Comparison of ENCODE assay signal across 21 cellular contexts in the genomic region with DNA sequence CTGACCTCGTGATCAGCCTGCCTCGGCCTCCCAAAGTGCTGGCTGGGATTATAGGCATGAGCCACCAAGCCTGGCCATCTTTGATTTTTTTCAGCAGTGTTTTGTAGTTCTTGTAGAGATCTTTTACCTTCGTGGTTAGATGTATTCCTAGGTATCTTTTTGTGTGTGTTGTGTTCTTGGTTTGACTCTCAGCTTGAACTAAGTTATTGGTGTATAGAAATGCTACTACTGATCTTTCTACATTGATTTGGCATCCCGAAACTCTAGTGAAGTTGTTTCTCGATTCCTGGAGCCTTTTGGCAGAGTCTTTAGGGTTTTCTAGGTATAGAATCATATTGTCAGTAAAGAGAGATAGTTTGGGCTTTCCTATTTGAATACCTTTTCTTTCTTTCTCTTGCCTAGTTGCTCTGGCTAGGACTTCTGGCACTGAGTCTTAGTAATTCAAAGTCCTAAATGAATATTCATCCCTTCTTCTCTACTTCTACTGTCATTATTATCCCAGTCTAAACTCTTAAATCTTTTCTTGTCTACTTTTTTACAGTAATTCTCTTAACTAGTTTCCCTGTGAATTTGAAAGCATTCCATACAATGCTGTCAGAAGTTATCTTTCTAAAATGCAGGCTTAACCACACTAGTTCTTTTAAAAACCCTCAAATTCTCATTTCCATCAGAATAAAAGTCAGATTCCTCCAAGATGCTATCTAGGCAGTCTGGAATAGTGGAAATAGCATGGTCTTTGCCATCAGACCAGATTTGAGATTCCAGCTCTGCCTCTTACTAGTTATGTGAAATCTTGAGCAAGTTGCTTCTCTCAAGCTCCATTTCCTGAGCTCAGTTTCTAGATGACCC. TPM values are rescaled to one million over a fixed set of nuclear protein-coding genes. Genes with fewer than 3 reads are reported as not detected.
A peak's percentile ranks its signal among the peaks of the same experiment; 100 is the strongest.
DNase-seq lines count a peak whose midpoint lies in the region; ATAC-seq, FAIRE-seq and TF ChIP-seq lines count a peak whose summit lies in the region.
"Had no signal": no experiment of that assay in that cellular context is flagged by ENCODE, and none has a peak within 500 bp of the region (broad histone marks: within the 10 kb centered on the region; RNA-seq: fewer than 3 reads in every experiment).

No MANE protein-coding gene starts in this region.

- ATAC-seq in CD4-positive, alpha-beta T cell (ENCODE audit: poor library complexity), result no peak
- no peak for ATAC-seq in activated CD8-positive, alpha-beta T cell treated with anti-CD3 and anti-CD28 coated beads, Interleukin-2, amount 10 ng/mL, durations not matched to agents 7 days and 5 days
- ATAC-seq in naive B cell (ENCODE audit: low read depth in 2 of 2) (no peak), HG03175 (IDR thresholded peaks at IDR 0.05; ENCODE audit: unreplicated experiment) (no peak), GM19455 (IDR thresholded peaks at IDR 0.05; ENCODE audit: unreplicated experiment) (no peak)
- ATAC-seq: gastrocnemius medialis, left cardiac atrium had no signal

- H3K27ac ChIP-seq in CD4-positive, alpha-beta T cell (ENCODE audit: low read depth, low read length), result no peak overlapping the region
- H3K27ac ChIP-seq: cardiac muscle cell, GM23248, HL-60, neural progenitor cell, prostate gland, thoracic aorta had no signal

- no peaks in the 10 kb centered on the region for H3K9me3 Mint-ChIP-seq in CD4-positive, alpha-beta T cell
- H3K9me3 Mint-ChIP-seq in activated CD8-positive, alpha-beta T cell treated with anti-CD3 and anti-CD28 coated beads, Interleukin-2, amount 10 ng/mL, durations not matched to agents 7 days and 5 days (ENCODE audit: insufficient read depth), result no peaks in the 10 kb centered on the region
- peaks cover 0 to 4% (median 0%) of the 10 kb centered on the region in 7 donors for H3K9me3 Mint-ChIP-seq in naive B cell
- H3K9me3 Mint-ChIP-seq: neural progenitor cell had no signal

- no peak for TF ChIP-seq CTCF in CD4-positive, alpha-beta T cell (IDR thresholded peaks at IDR 0.05)

- no peaks in the 10 kb centered on the region for H3K27me3 ChIP-seq in CD4-positive, alpha-beta T cell (ENCODE audit: control insufficient read depth, insufficient read depth, low read length)
- H3K27me3 ChIP-seq: BE2C, cardiac muscle cell, gastrocnemius medialis, neural progenitor cell had no signal

- CTCF ChIA-PET in CD4-positive, alpha-beta T cell (lab: Charles Lee), result interaction anchor here (1.2 to 2.0 kb wide), 3 partner anchors 18 to 75 kb away, joined by 3 to 6 read pairs (median 5); no protein-coding TSS in a partner anchor
- CTCF ChIA-PET in activated CD8-positive, alpha-beta T cell treated with anti-CD3 and anti-CD28 coated beads, Interleukin-2, amount 10 ng/mL, durations not matched to agents 7 days and 5 days (lab: Charles Lee), result interaction anchor here (0.7 to 1.6 kb wide), 6 partner anchors 18 to 75 kb away, joined by 3 to 5 read pairs (median 3); a partner anchor contains a TSS

- peak overlapping the region; percentile 43 for H3K27ac Mint-ChIP-seq in CD4-positive, alpha-beta T cell
- H3K27ac Mint-ChIP-seq in activated CD8-positive, alpha-beta T cell treated with anti-CD3 and anti-CD28 coated beads, Interleukin-2, amount 10 ng/mL, durations not matched to agents 7 days and 5 days, result peak overlapping the region; percentile 17
- peak overlapping the region in 5 of 6 donors; percentile 33 to 81 (median 35) for H3K27ac Mint-ChIP-seq in naive B cell
- H3K27ac Mint-ChIP-seq: neural progenitor cell had no signal

- peaks cover 82% of the 10 kb centered on the region for H3K36me3 Mint-ChIP-seq in CD4-positive, alpha-beta T cell (ENCODE audit: low read depth)
- peaks cover 60% of the 10 kb centered on the region for H3K36me3 Mint-ChIP-seq in activated CD8-positive, alpha-beta T cell treated with anti-CD3 and anti-CD28 coated beads, Interleukin-2, amount 10 ng/mL, durations not matched to agents 7 days and 5 days (ENCODE audit: low read depth)
- H3K36me3 Mint-ChIP-seq in naive B cell, result peaks cover 44 to 47% of the 10 kb centered on the region in 2 donors

- POLR2A ChIA-PET in CD4-positive, alpha-beta T cell (lab: Charles Lee), result interaction anchor here (0.6 to 2.0 kb wide), 7 partner anchors 12 to 50 kb away, joined by 3 to 11 read pairs (median 3); a partner anchor contains a TSS
- POLR2A ChIA-PET in activated CD8-positive, alpha-beta T cell treated with anti-CD3 and anti-CD28 coated beads, Interleukin-2, amount 10 ng/mL, durations not matched to agents 7 days and 5 days (lab: Charles Lee), result interaction anchor here (0.7 to 1.2 kb wide), 3 partner anchors 13 to 51 kb away, joined by 3 to 7 read pairs (median 3); a partner anchor contains a TSS

- intact Hi-C loops in CD4-positive, alpha-beta T cell (cut with DNase I, micrococcal nuclease), result loop anchor here (10.0 kb wide), 2 partner anchors 166 to 356 kb away; no protein-coding TSS in a partner anchor

- no peak for DNase-seq in CD4-positive, alpha-beta T cell
- no peak for DNase-seq in GM18507 (ENCODE audit: extremely low spot score, insufficient read length, low read depth)
- DNase-seq in activated CD8-positive, alpha-beta T cell treated with anti-CD3 and anti-CD28 coated beads, Interleukin-2, amount 10 ng/mL, durations not matched to agents 7 days and 5 days, result no peak
- DNase-seq in naive B cell, result no peak
- DNase-seq in HTR-8/SVneo (ENCODE audit: insufficient read length, low spot score), result no peak
- DNase-seq: BE2C; gastrocnemius medialis; GM23248; left cardiac atrium; NCI-H1930; NCI-H446; small intestine; stimulated activated CD4-positive, alpha-beta T cell treated with anti-CD3 and anti-CD28 coated beads, Interleukin-4, amount 100 ng/mL, for 4 hours had no signal

- H3K4me1 Mint-ChIP-seq in CD4-positive, alpha-beta T cell (ENCODE audit: low read depth), result peaks cover 68% of the 10 kb centered on the region
- H3K4me1 Mint-ChIP-seq in activated CD8-positive, alpha-beta T cell treated with anti-CD3 and anti-CD28 coated beads, Interleukin-2, amount 10 ng/mL, durations not matched to agents 7 days and 5 days (ENCODE audit: low read depth), result peaks cover 46% of the 10 kb centered on the region
- H3K4me1 Mint-ChIP-seq in naive B cell, result peaks cover 41 to 70% (median 62%) of the 10 kb centered on the region in 3 donors
- H3K4me1 Mint-ChIP-seq: neural progenitor cell had no signal

- no peaks in the 10 kb centered on the region for H3K27me3 Mint-ChIP-seq in CD4-positive, alpha-beta T cell
- H3K27me3 Mint-ChIP-seq in activated CD8-positive, alpha-beta T cell treated with anti-CD3 and anti-CD28 coated beads, Interleukin-2, amount 10 ng/mL, durations not matched to agents 7 days and 5 days (ENCODE audit: low read depth), result no peaks in the 10 kb centered on the region
- H3K27me3 Mint-ChIP-seq in naive B cell, result no peaks in the 10 kb centered on the region

- peak; percentile 39 for FAIRE-seq in GM18507 (lab: Jason Lieb, UNC)
- FAIRE-seq in HTR-8/SVneo (lab: Jason Lieb, UNC), result no peak
- FAIRE-seq: GM12892, small intestine had no signal

- H3K9me3 ChIP-seq in CD4-positive, alpha-beta T cell (ENCODE audit: control insufficient read depth, low read length), result no peaks in the 10 kb centered on the region
- H3K9me3 ChIP-seq: BE2C, gastrocnemius medialis, prostate gland, thoracic aorta had no signal

- H3K4me3 Mint-ChIP-seq in CD4-positive, alpha-beta T cell, result no peak overlapping the region
- H3K4me3 Mint-ChIP-seq in activated CD8-positive, alpha-beta T cell treated with anti-CD3 and anti-CD28 coated beads, Interleukin-2, amount 10 ng/mL, durations not matched to agents 7 days and 5 days, result no peak overlapping the region
- H3K4me3 Mint-ChIP-seq in naive B cell, result no peak overlapping the region
- H3K4me3 Mint-ChIP-seq: neural progenitor cell had no signal

RNA-seq across cellular contexts. Expression of a gene that starts 7.0 kb away (rescaled TPM):
- 10 to 100 TPM; 42.9 to 45.1 TPM for total RNA-seq in CD4-positive, alpha-beta T cell
- 10 to 100 TPM; 16.2 to 16.6 TPM for total RNA-seq in activated CD8-positive, alpha-beta T cell treated with anti-CD3 and anti-CD28 coated beads, Interleukin-2, amount 10 ng/mL, durations not matched to agents 7 days and 5 days
- 100 to 1,000 TPM in 5 of 6 donors, 10 to 100 TPM in 1; 70.6 to 229 (median 135) TPM for polyA plus RNA-seq in naive B cell (ENCODE audit: low read depth in 6 of 6)
- total RNA-seq: cardiac muscle cell, gastrocnemius medialis, GM23248, left cardiac atrium, thoracic aorta had no signal

RNA-seq across cellular contexts. Expression of a gene that starts 50.5 kb away (rescaled TPM):
- 10 to 100 TPM; 59.8 to 67.4 TPM for total RNA-seq in CD4-positive, alpha-beta T cell
- total RNA-seq in activated CD8-positive, alpha-beta T cell treated with anti-CD3 and anti-CD28 coated beads, Interleukin-2, amount 10 ng/mL, durations not matched to agents 7 days and 5 days, result 10 to 100 TPM; 67.4 to 71.2 TPM
- 100 to 1,000 TPM; 107 to 132 (median 115) TPM for polyA plus RNA-seq in naive B cell (ENCODE audit: low read depth in 6 of 6)

RNA-seq across cellular contexts. Expression of a gene that starts 56.0 kb away (rescaled TPM):
- total RNA-seq in CD4-positive, alpha-beta T cell, result 100 to 1,000 TPM; 330 to 337 TPM
- 1 to 10 TPM; 5.0 to 5.2 TPM for total RNA-seq in activated CD8-positive, alpha-beta T cell treated with anti-CD3 and anti-CD28 coated beads, Interleukin-2, amount 10 ng/mL, durations not matched to agents 7 days and 5 days
- polyA plus RNA-seq in naive B cell (ENCODE audit: low read depth in 6 of 6), result 100 to 1,000 TPM in 5 of 6 donors, 10 to 100 TPM in 1; 98.3 to 487 (median 158) TPM
- total RNA-seq: GM23248 had no signal

Comparison
In these comparisons a context has a peak if more than half of its experiments do, and no peak if none do; other contexts are left out.
1. RNA of a gene that starts 56.0 kb away (total RNA-seq): 330 to 337 TPM in CD4-positive, alpha-beta T cell; 5.0 to 5.2 TPM in activated CD8-positive, alpha-beta T cell treated with anti-CD3 and anti-CD28 coated beads, Interleukin-2, amount 10 ng/mL, durations not matched to agents 7 days and 5 days; every median in the first group is over 10 times any median in the second.
2. Peak in every context shown above with its lines, with median percentiles within 50 percentile points of each other: H3K27ac Mint-ChIP-seq.